14 cellular contexts compared by ENCODE assay signal in the genomic region with DNA sequence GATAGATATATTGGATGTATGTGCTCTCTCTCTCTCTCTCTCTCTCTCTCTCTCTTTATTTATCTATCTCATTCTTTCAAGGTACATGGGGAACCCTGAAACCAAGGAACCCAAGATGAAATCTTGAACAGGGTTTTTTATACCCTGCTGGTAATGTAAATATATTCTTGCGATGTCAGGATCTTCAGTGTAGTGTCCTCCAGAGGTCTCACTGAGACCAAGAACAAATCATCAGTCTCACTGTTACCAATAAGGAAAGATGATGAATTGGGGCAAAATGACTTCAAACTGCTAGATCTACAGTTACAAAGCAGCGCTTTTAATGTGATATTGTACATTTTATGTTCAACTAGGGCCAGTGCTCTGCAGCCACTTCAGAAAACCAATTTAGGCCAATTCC.
"Had no signal": no experiment of that assay in that cellular context is flagged by ENCODE, and none has a peak within 500 bp of the region (broad histone marks: within the 10 kb centered on the region; RNA-seq: fewer than 3 reads in every experiment).

No MANE protein-coding gene starts in this region.

- H3K27me3 Mint-ChIP-seq: activated naive CD8-positive, alpha-beta T cell treated with anti-CD3 and anti-CD28 coated beads, Interleukin-2, amount 50 U/mL, for 24 hours; naive thymus-derived CD8-positive, alpha-beta T cell; stimulated activated memory B cell treated with anti-CD40 and anti-IgM and Interleukin-4, amounts not matched to agents 10 μg/mL and 1 μg/mL and 100 μg/mL, for 72 hours had no signal

- DNase-seq: activated CD4-positive, alpha-beta T cell treated with anti-CD3 and anti-CD28 coated beads for 48 hours; activated naive CD4-positive, alpha-beta T cell treated with Interleukin-2 at 50 U/mL for 16 hours; activated naive CD8-positive, alpha-beta T cell treated with anti-CD3 and anti-CD28 coated beads, Interleukin-2, amount 50 U/mL, for 24 hours; esophagus squamous epithelium; foreskin fibroblast; glutamatergic neuron; left cardiac atrium; naive thymus-derived CD8-positive, alpha-beta T cell; nucleus accumbens; right lobe of liver; spleen; stimulated activated CD4-positive, alpha-beta T cell treated with anti-CD3 and anti-CD28 coated beads, Interleukin-1b, Interleukin-23, amount 100 ng/mL, for 48 hours; transverse colon had no signal

- H3K27ac Mint-ChIP-seq: activated naive CD8-positive, alpha-beta T cell treated with anti-CD3 and anti-CD28 coated beads, Interleukin-2, amount 50 U/mL, for 24 hours; naive thymus-derived CD8-positive, alpha-beta T cell; stimulated activated memory B cell treated with anti-CD40 and anti-IgM and Interleukin-4, amounts not matched to agents 10 μg/mL and 1 μg/mL and 100 μg/mL, for 72 hours had no signal

- H3K36me3 Mint-ChIP-seq: naive thymus-derived CD8-positive, alpha-beta T cell; stimulated activated memory B cell treated with anti-CD40 and anti-IgM and Interleukin-4, amounts not matched to agents 10 μg/mL and 1 μg/mL and 100 μg/mL, for 72 hours had no signal

- ATAC-seq: activated naive CD8-positive, alpha-beta T cell treated with anti-CD3 and anti-CD28 coated beads, Interleukin-2, amount 50 U/mL, for 24 hours; left cardiac atrium; naive thymus-derived CD8-positive, alpha-beta T cell; right lobe of liver had no signal

- H3K4me1 Mint-ChIP-seq: activated naive CD8-positive, alpha-beta T cell treated with anti-CD3 and anti-CD28 coated beads, Interleukin-2, amount 50 U/mL, for 24 hours; naive thymus-derived CD8-positive, alpha-beta T cell; stimulated activated memory B cell treated with anti-CD40 and anti-IgM and Interleukin-4, amounts not matched to agents 10 μg/mL and 1 μg/mL and 100 μg/mL, for 72 hours had no signal

- H3K9me3 Mint-ChIP-seq: activated naive CD8-positive, alpha-beta T cell treated with anti-CD3 and anti-CD28 coated beads, Interleukin-2, amount 50 U/mL, for 24 hours; stimulated activated memory B cell treated with anti-CD40 and anti-IgM and Interleukin-4, amounts not matched to agents 10 μg/mL and 1 μg/mL and 100 μg/mL, for 72 hours had no signal

- H3K4me3 Mint-ChIP-seq: activated naive CD8-positive, alpha-beta T cell treated with anti-CD3 and anti-CD28 coated beads, Interleukin-2, amount 50 U/mL, for 24 hours; naive thymus-derived CD8-positive, alpha-beta T cell; stimulated activated memory B cell treated with anti-CD40 and anti-IgM and Interleukin-4, amounts not matched to agents 10 μg/mL and 1 μg/mL and 100 μg/mL, for 72 hours had no signal
